ENCODE assay signal across 9 cellular contexts in genomic region chr4:81469774-81470455, GRCh38. TPM values are rescaled to one million over a fixed set of nuclear protein-coding genes. Genes with fewer than 3 reads are reported as not detected.
DNase-seq lines count a peak whose midpoint lies in the region; ATAC-seq lines count a peak whose summit lies in the region.
"Had no signal": no experiment of that assay in that cellular context is flagged by ENCODE, and none has a peak within 500 bp of the region (broad histone marks: within the 10 kb centered on the region; RNA-seq: fewer than 3 reads in every experiment).

No MANE protein-coding gene starts in this region.

- H3K4me1 ChIP-seq in BLaER1: peaks cover 35% of the 10 kb centered on the region
- peaks cover 11% of the 10 kb centered on the region for H3K4me1 ChIP-seq in effector memory CD4-positive, alpha-beta T cell (ENCODE audit: control insufficient read depth, insufficient read depth, low read length, poor library complexity, severe bottlenecking)

- no peak overlapping the region for H3K27ac ChIP-seq in BLaER1
- peak overlapping the region; percentile 95 for H3K27ac ChIP-seq in effector memory CD4-positive, alpha-beta T cell (ENCODE audit: insufficient read depth, low read length, poor library complexity, severe bottlenecking)
- H3K27ac ChIP-seq: RWPE1 had no signal

- H3K4me3 ChIP-seq in BLaER1: peak overlapping the region; percentile 82
- H3K4me3 ChIP-seq in effector memory CD4-positive, alpha-beta T cell (ENCODE audit: insufficient read depth, low read depth, low read length, poor library complexity, severe bottlenecking): peak overlapping the region; percentile 95

- DNase-seq in NAMALWA (ENCODE audit: low spot score): peak; percentile 42
- no peak for DNase-seq in effector memory CD4-positive, alpha-beta T cell
- no peak for DNase-seq in natural killer cell treated with Interleukin-12 subunit alpha and Interleukin-12 subunit beta and Interleukin-15 and Interleukin-18, amount 100 ng/mL, for 72 hours (ENCODE audit: low spot score)
- no peak for DNase-seq in SW 1271 (lab: John Stamatoyannopoulos, UW)
- DNase-seq in COLO829 (ENCODE audit: low spot score): no peak
- no peak for DNase-seq in AG08396 (ENCODE audit: low spot score)

- H3K9me3 ChIP-seq in BLaER1: peaks cover 8% of the 10 kb centered on the region; the same call in 1 of the 2 replicates
- H3K9me3 ChIP-seq in effector memory CD4-positive, alpha-beta T cell (ENCODE audit: control insufficient read depth, low read length): no peaks in the 10 kb centered on the region

- peaks cover 44 to 47% of the 10 kb centered on the region in 2 donors for H3K4me1 Mint-ChIP-seq in natural killer cell treated with Interleukin-12 subunit alpha and Interleukin-12 subunit beta and Interleukin-15 and Interleukin-18, amount 100 ng/mL, for 72 hours (ENCODE audit: low read depth in 2 of 2)

- H3K36me3 ChIP-seq in BLaER1: no peaks in the 10 kb centered on the region
- no peaks in the 10 kb centered on the region for H3K36me3 ChIP-seq in effector memory CD4-positive, alpha-beta T cell (ENCODE audit: control insufficient read depth, insufficient read depth, low read length)

- H3K9ac ChIP-seq in BLaER1: peak overlapping the region; percentile 80; the same call in 1 of the 2 replicates

- peak overlapping the region; percentile 62 to 87 for H3K27ac Mint-ChIP-seq in natural killer cell treated with Interleukin-12 subunit alpha and Interleukin-12 subunit beta and Interleukin-15 and Interleukin-18, amount 100 ng/mL, for 72 hours

- H3K4me2 ChIP-seq in BLaER1: peak overlapping the region; percentile 97

- H3K27me3 ChIP-seq in BLaER1: no peaks in the 10 kb centered on the region
- H3K27me3 ChIP-seq in effector memory CD4-positive, alpha-beta T cell (replicated peaks; ENCODE audit: control insufficient read depth, insufficient read depth, low read length, poor library complexity, severe bottlenecking): no peaks in the 10 kb centered on the region

- peak overlapping the region; percentile 98 for H3K4me3 Mint-ChIP-seq in natural killer cell treated with Interleukin-12 subunit alpha and Interleukin-12 subunit beta and Interleukin-15 and Interleukin-18, amount 100 ng/mL, for 72 hours

- no peaks in the 10 kb centered on the region for H3K9me3 Mint-ChIP-seq in natural killer cell treated with Interleukin-12 subunit alpha and Interleukin-12 subunit beta and Interleukin-15 and Interleukin-18, amount 100 ng/mL, for 72 hours

- no peaks in the 10 kb centered on the region; the same call in 1 of the 2 replicates for H4K20me1 ChIP-seq in BLaER1

- no peaks in the 10 kb centered on the region for H3K36me3 Mint-ChIP-seq in natural killer cell treated with Interleukin-12 subunit alpha and Interleukin-12 subunit beta and Interleukin-15 and Interleukin-18, amount 100 ng/mL, for 72 hours

- ATAC-seq in natural killer cell treated with Interleukin-12 subunit alpha and Interleukin-12 subunit beta and Interleukin-15 and Interleukin-18, amount 100 ng/mL, for 72 hours: no peak
- ATAC-seq in GM21717 (IDR thresholded peaks at IDR 0.05; ENCODE audit: unreplicated experiment): no peak

- no peaks in the 10 kb centered on the region for H3K27me3 Mint-ChIP-seq in natural killer cell treated with Interleukin-12 subunit alpha and Interleukin-12 subunit beta and Interleukin-15 and Interleukin-18, amount 100 ng/mL, for 72 hours

RNA-seq across cellular contexts. Expression of gene RASGEF1B, which starts 1.8 kb away (rescaled TPM):
- 10 to 100 TPM in 1 of 2 donors, 1 to 10 TPM in 1; 3.9 to 18.5 TPM for total RNA-seq in natural killer cell treated with Interleukin-12 subunit alpha and Interleukin-12 subunit beta and Interleukin-15 and Interleukin-18, amount 100 ng/mL, for 72 hours
